8 cellular contexts compared by ENCODE assay signal in genomic region chr7:23474829-23475578, GRCh38. TPM values are rescaled to one million over a fixed set of nuclear protein-coding genes. Genes with fewer than 3 reads are reported as not detected.
DNase-seq lines count a peak whose midpoint lies in the region; ATAC-seq, FAIRE-seq and TF ChIP-seq lines count a peak whose summit lies in the region.

No MANE protein-coding gene starts in this region.

- H3K9me3 ChIP-seq in GM23248 (ENCODE audit: low read depth) (no peaks in the 10 kb centered on the region), WERI-Rb-1 (ENCODE audit: severe bottlenecking) (no peaks in the 10 kb centered on the region), iPS-20b (ENCODE audit: insufficient read depth, low read depth, low read length) (no peaks in the 10 kb centered on the region), pancreas (no peaks in the 10 kb centered on the region)

- no peaks in the 10 kb centered on the region for H3K9me2 ChIP-seq in GM23248 (ENCODE audit: insufficient read depth)

- peaks cover 48% of the 10 kb centered on the region for H3K27me3 ChIP-seq in GM23248 (replicated peaks; ENCODE audit: insufficient read depth)
- no peaks in the 10 kb centered on the region for H3K27me3 ChIP-seq in WERI-Rb-1 (ENCODE audit: insufficient read depth, low read depth, severe bottlenecking)
- no peaks in the 10 kb centered on the region for H3K27me3 ChIP-seq in iPS-20b (ENCODE audit: insufficient read depth, low read length)
- peaks cover 38 to 99% (median 68%) of the 10 kb centered on the region in 4 donors for H3K27me3 ChIP-seq in pancreas

- no peak overlapping the region for H3K27ac ChIP-seq in GM23248
- H3K27ac ChIP-seq in WERI-Rb-1, result peak overlapping the region; percentile 99
- peak overlapping the region; percentile 90 for H3K27ac ChIP-seq in iPS-20b (ENCODE audit: low read length)
- no peak overlapping the region for H3K27ac ChIP-seq in pancreas

- H3K9ac ChIP-seq in GM23248 (0 out of 2 replicates have a peak overlapping the region, but pooled peaks have one; percentile 11), iPS-20b (ENCODE audit: low read depth, low read length) (peak overlapping the region; percentile 94)

- no peaks in the 10 kb centered on the region for H3K79me2 ChIP-seq in GM23248 (ENCODE audit: insufficient read depth)

- CTCF ChIA-PET in AG04449 (lab: Yijun Ruan, JAX), result interaction anchor here (0.7 kb wide), 1 partner anchor 21 kb away, joined by 3 read pairs; no protein-coding TSS in a partner anchor

- DNase-seq in AG04449 (ENCODE audit: low read depth, low spot score) (no peak), GM23248 (no peak), WERI-Rb-1 (no peak), pancreas (no peak), NCI-H2196 (lab: John Stamatoyannopoulos, UW; ENCODE audit: unreplicated experiment) (no peak), SKM-1 treated with dmso at 0.1 percent for 144 hours (lab: John Stamatoyannopoulos, UW; ENCODE audit: unreplicated experiment) (no peak)

- no peak for TF ChIP-seq CTCF in AG04449 (IDR thresholded peaks at IDR 0.05; ENCODE audit: insufficient read depth, low read length, missing control alignments)
- TF ChIP-seq CTCF in WERI-Rb-1 (IDR thresholded peaks at IDR 0.05; ENCODE audit: low read depth, low read length), result no peak
- no peak for TF ChIP-seq CTCF in pancreas (IDR thresholded peaks at IDR 0.05)

- H3K36me3 ChIP-seq in GM23248 (ENCODE audit: low read depth), result no peaks in the 10 kb centered on the region
- H3K36me3 ChIP-seq in WERI-Rb-1, result no peaks in the 10 kb centered on the region; the same call in none of the 2 replicates
- no peaks in the 10 kb centered on the region for H3K36me3 ChIP-seq in iPS-20b (ENCODE audit: insufficient read depth, low read depth, low read length)
- no peaks in the 10 kb centered on the region for H3K36me3 ChIP-seq in pancreas

- H3K4me1 ChIP-seq in GM23248 (ENCODE audit: insufficient read depth) (peaks cover 4% of the 10 kb centered on the region; the same call in 1 of the 2 replicates), iPS-20b (ENCODE audit: insufficient read depth, low read length) (peaks cover 5% of the 10 kb centered on the region; the same call in 1 of the 2 replicates), pancreas (peaks cover 0 to 14% (median 0%) of the 10 kb centered on the region in 3 donors)

- POLR2A ChIA-PET in AG04449 (lab: Yijun Ruan, JAX), result no interaction called here

- H3K4me3 ChIP-seq in AG04449 (ENCODE audit: low read depth, low read length) (peak overlapping the region; percentile 87), GM23248 (peak overlapping the region; percentile 82), WERI-Rb-1 (ENCODE audit: low read depth, low read length) (peak overlapping the region; percentile 93), iPS-20b (ENCODE audit: low read length) (peak overlapping the region; percentile 78), pancreas (no peak overlapping the region)

- H3F3A ChIP-seq in GM23248 (ENCODE audit: insufficient read depth), result peaks cover 20% of the 10 kb centered on the region

- ATAC-seq in pancreas (no peak), HG03460 (IDR thresholded peaks at IDR 0.05; ENCODE audit: unreplicated experiment) (no peak)

- 4 to 5% methylated on average over 15 of the region's 15 CpGs for WGBS in GM23248 (ENCODE audit: low coverage in 1 of 2, low lambda C conversion rate in 2 of 2, missing lambda C conversion rate in 2 of 2), 2 experiments
- 5 to 6% methylated on average over 15 of the region's 15 CpGs for WGBS in pancreas, 2 donors

- in situ Hi-C loops in GM23248 (cut with MboI), result no loop called here

- no peak for FAIRE-seq in pancreas (lab: Jason Lieb, UNC)

- no peaks in the 10 kb centered on the region for H4K20me1 ChIP-seq in GM23248 (ENCODE audit: insufficient read depth)

- peak overlapping the region; percentile 87 for H3K4me2 ChIP-seq in GM23248 (ENCODE audit: unreplicated experiment)

- H2AFZ ChIP-seq in GM23248, result peak overlapping the region; percentile 88

- intact Hi-C loops in pancreas (cut with DNase I), result no loop called here

RNA-seq across cellular contexts. Expression of gene IGF2BP3, which starts 4.7 kb away (rescaled TPM):
- 13.7 and 18.2 TPM in 2 replicates for total RNA-seq in GM23248 (2014; rRNA removed; shearing (Covaris generic))
- polyA plus RNA-seq in GM23248 (2016; fragmentation: Nextera tagmentation; extraction: Ambion mirVana) (7.0 and 7.6 TPM in 2 replicates), pancreas (under 1 TPM; 0.09 to 0.23 TPM)
- 1 to 10 TPM in 2 of 6 donors, under 1 TPM in 4; 0.37 to 1.3 (median 0.85) TPM for total RNA-seq in pancreas

RNA-seq across cellular contexts. Expression of gene TRA2A, which starts 56.8 kb away (rescaled TPM):
- 14.7 and 26.2 TPM in 2 replicates for total RNA-seq in GM23248 (2014; rRNA removed; shearing (Covaris generic))
- 77.5 and 87.9 TPM in 2 replicates for polyA plus RNA-seq in GM23248 (2016; fragmentation: Nextera tagmentation; extraction: Ambion mirVana)
- total RNA-seq in pancreas, result 10 to 100 TPM; 19.1 to 47.6 (median 25.2) TPM
- 10 to 100 TPM; 55.6 to 63.6 TPM for polyA plus RNA-seq in pancreas

Comparison
In these comparisons a context has a peak if more than half of its experiments do, and no peak if none do; other contexts are left out.
1. H3K4me3 ChIP-seq: peak in AG04449 (single experiment), GM23248 (single experiment), WERI-Rb-1 (single experiment) and iPS-20b (single experiment); none in pancreas (0 of 4).
2. H3K27ac ChIP-seq: peak in WERI-Rb-1 (single experiment) and iPS-20b (single experiment); none in GM23248 (single experiment) and pancreas (0 of 4).